In genomic region chr7:93374345-93374940, GRCh38 we compare ENCODE assay signal across 10 cellular contexts.
DNase-seq lines count a peak whose midpoint lies in the region; ATAC-seq and TF ChIP-seq lines count a peak whose summit lies in the region.
"Had no signal": no experiment of that assay in that cellular context is flagged by ENCODE, and none has a peak within 500 bp of the region (broad histone marks: within the 10 kb centered on the region; RNA-seq: fewer than 3 reads in every experiment).

No MANE protein-coding gene starts in this region.

- H3K36me3 Mint-ChIP-seq in GM23338 (ENCODE audit: low read depth), result no peaks in the 10 kb centered on the region; the same call in 2 of the 3 replicates
- no peaks in the 10 kb centered on the region for H3K36me3 Mint-ChIP-seq in activated CD8-positive, alpha-beta T cell treated with anti-CD3 and anti-CD28 coated beads for 36 hours (ENCODE audit: low read depth)
- H3K36me3 Mint-ChIP-seq in activated T-helper 17 cell treated with anti-CD3 and anti-CD28 coated beads, Interleukin-2, amount 50 U/mL, for 72 hours (ENCODE audit: low read depth), result no peaks in the 10 kb centered on the region
- H3K36me3 Mint-ChIP-seq: CD4-positive, CD25-positive, alpha-beta regulatory T cell had no signal

- H3K79me2 ChIP-seq in GM23338 (replicated peaks; ENCODE audit: insufficient read depth) (no peaks in the 10 kb centered on the region), MM.1S (ENCODE audit: low read length) (no peaks in the 10 kb centered on the region)

- H3K4me3 Mint-ChIP-seq in GM23338, result no peak overlapping the region
- no peak overlapping the region for H3K4me3 Mint-ChIP-seq in activated CD8-positive, alpha-beta T cell treated with anti-CD3 and anti-CD28 coated beads for 36 hours
- H3K4me3 Mint-ChIP-seq in activated T-helper 17 cell treated with anti-CD3 and anti-CD28 coated beads, Interleukin-2, amount 50 U/mL, for 72 hours, result no peak overlapping the region
- H3K4me3 Mint-ChIP-seq: CD4-positive, CD25-positive, alpha-beta regulatory T cell; dendritic cell treated with granulocyte-macrophage colony-stimulating factor and Interleukin-4, amounts not matched to agents 40 ng/mL and 50 ng/mL, for 4 days had no signal

- H3K4me1 ChIP-seq in GM23338 (ENCODE audit: insufficient read depth), result no peaks in the 10 kb centered on the region
- peaks cover 33% of the 10 kb centered on the region for H3K4me1 ChIP-seq in MM.1S (ENCODE audit: low read length)

- TF ChIP-seq CTCF in GM23338 (conservative IDR thresholded peaks at IDR 0.05; ENCODE audit: low read depth in 2 of 2), result peak; percentile 69 to 88
- peak; percentile 89 for TF ChIP-seq CTCF in MM.1S (IDR thresholded peaks at IDR 0.05; ENCODE audit: low read length)
- peak; percentile 63 for TF ChIP-seq CTCF in activated CD8-positive, alpha-beta T cell treated with anti-CD3 and anti-CD28 coated beads for 36 hours (IDR thresholded peaks at IDR 0.05)

- H3K27me3 ChIP-seq in GM23338 (ENCODE audit: insufficient read depth) (no peaks in the 10 kb centered on the region), MM.1S (replicated peaks; ENCODE audit: insufficient read depth, low read length) (no peaks in the 10 kb centered on the region)

- POLR2A ChIA-PET in activated CD8-positive, alpha-beta T cell treated with anti-CD3 and anti-CD28 coated beads for 36 hours (lab: Charles Lee), result no interaction called here

- H3K9me2 ChIP-seq in GM23338 (ENCODE audit: insufficient read depth) (no peaks in the 10 kb centered on the region), MM.1S (replicated peaks; ENCODE audit: insufficient read depth, low read length) (no peaks in the 10 kb centered on the region)

- peaks cover 4% of the 10 kb centered on the region; the same call in 1 of the 3 replicates for H3K9me3 Mint-ChIP-seq in GM23338
- H3K9me3 Mint-ChIP-seq in activated CD8-positive, alpha-beta T cell treated with anti-CD3 and anti-CD28 coated beads for 36 hours, result no peaks in the 10 kb centered on the region
- H3K9me3 Mint-ChIP-seq in activated T-helper 17 cell treated with anti-CD3 and anti-CD28 coated beads, Interleukin-2, amount 50 U/mL, for 72 hours, result no peaks in the 10 kb centered on the region
- H3K9me3 Mint-ChIP-seq: dendritic cell treated with granulocyte-macrophage colony-stimulating factor and Interleukin-4, amounts not matched to agents 40 ng/mL and 50 ng/mL, for 4 days had no signal

- H3K4me3 ChIP-seq in GM23338, result no peak overlapping the region
- H3K4me3 ChIP-seq in MM.1S (ENCODE audit: low read length), result 0 out of 2 replicates have a peak overlapping the region, but pooled peaks have one; percentile 8

- H3K27ac ChIP-seq in GM23338 (ENCODE audit: low read depth) (no peak overlapping the region), MM.1S (ENCODE audit: low read length) (no peak overlapping the region)

- DNase-seq in NCI-H187 treated with DMSO at 0.1 percent for 48 hours (lab: John Stamatoyannopoulos, UW) (peak; percentile 5), NCI-H187 (lab: John Stamatoyannopoulos, UW) (no peak), GM23338 (ENCODE audit: low spot score) (peak; percentile 76), MM.1S (peak; percentile 65), left lobe of liver (ENCODE audit: low spot score) (no peak), ecto neural progenitor cell (ENCODE audit: low spot score) (no peak)
- no peak for DNase-seq in activated CD8-positive, alpha-beta T cell treated with anti-CD3 and anti-CD28 coated beads for 36 hours

- H3K4me1 Mint-ChIP-seq in GM23338, result peaks cover 5% of the 10 kb centered on the region
- no peaks in the 10 kb centered on the region for H3K4me1 Mint-ChIP-seq in activated CD8-positive, alpha-beta T cell treated with anti-CD3 and anti-CD28 coated beads for 36 hours (ENCODE audit: low read depth)
- H3K4me1 Mint-ChIP-seq in activated T-helper 17 cell treated with anti-CD3 and anti-CD28 coated beads, Interleukin-2, amount 50 U/mL, for 72 hours, result no peaks in the 10 kb centered on the region
- H3K4me1 Mint-ChIP-seq: CD4-positive, CD25-positive, alpha-beta regulatory T cell had no signal

- no peak overlapping the region for H2AFZ ChIP-seq in GM23338
- H2AFZ ChIP-seq in MM.1S (ENCODE audit: low read length), result no peak overlapping the region

- H3K27me3 Mint-ChIP-seq in GM23338 (ENCODE audit: insufficient read depth, low read depth, poor library complexity), result no peaks in the 10 kb centered on the region
- H3K27me3 Mint-ChIP-seq in activated CD8-positive, alpha-beta T cell treated with anti-CD3 and anti-CD28 coated beads for 36 hours, result peaks cover 14% of the 10 kb centered on the region
- peaks cover 9% of the 10 kb centered on the region for H3K27me3 Mint-ChIP-seq in activated T-helper 17 cell treated with anti-CD3 and anti-CD28 coated beads, Interleukin-2, amount 50 U/mL, for 72 hours

- H3K27ac Mint-ChIP-seq in GM23338, result no peak overlapping the region
- no peak overlapping the region for H3K27ac Mint-ChIP-seq in activated CD8-positive, alpha-beta T cell treated with anti-CD3 and anti-CD28 coated beads for 36 hours
- H3K27ac Mint-ChIP-seq in activated T-helper 17 cell treated with anti-CD3 and anti-CD28 coated beads, Interleukin-2, amount 50 U/mL, for 72 hours, result no peak overlapping the region
- H3K27ac Mint-ChIP-seq: CD4-positive, CD25-positive, alpha-beta regulatory T cell; dendritic cell treated with granulocyte-macrophage colony-stimulating factor and Interleukin-4, amounts not matched to agents 40 ng/mL and 50 ng/mL, for 4 days had no signal

- ATAC-seq in GM23338, result peak; percentile 84
- ATAC-seq in activated CD8-positive, alpha-beta T cell treated with anti-CD3 and anti-CD28 coated beads for 36 hours, result peak; percentile 66
- ATAC-seq in left lobe of liver, result peak; percentile 79
- ATAC-seq in activated T-helper 17 cell treated with anti-CD3 and anti-CD28 coated beads, Interleukin-2, amount 50 U/mL, for 72 hours (replicated peaks), result no peak

- H3K4me2 ChIP-seq in GM23338 (no peak overlapping the region), MM.1S (ENCODE audit: low read depth, low read length) (peak overlapping the region; percentile 15; the same call in 1 of the 2 replicates)

- intact Hi-C loops in activated CD8-positive, alpha-beta T cell treated with anti-CD3 and anti-CD28 coated beads for 36 hours (cut with micrococcal nuclease), result no loop called here

- H3K9me3 ChIP-seq in MM.1S (replicated peaks; ENCODE audit: insufficient read depth, low read length), result no peaks in the 10 kb centered on the region

- no peak overlapping the region for H3K9ac ChIP-seq in MM.1S (ENCODE audit: low read length)

- H3K36me3 ChIP-seq in GM23338 (ENCODE audit: insufficient read depth) (no peaks in the 10 kb centered on the region), MM.1S (replicated peaks; ENCODE audit: insufficient read depth, low read length) (no peaks in the 10 kb centered on the region)

- H3F3A ChIP-seq in GM23338 (replicated peaks; ENCODE audit: low read depth) (no peaks in the 10 kb centered on the region), MM.1S (ENCODE audit: insufficient read depth, low read length) (peaks cover 28% of the 10 kb centered on the region)

- CTCF ChIA-PET in activated CD8-positive, alpha-beta T cell treated with anti-CD3 and anti-CD28 coated beads for 36 hours (lab: Charles Lee), result interaction anchor here (0.8 to 2.3 kb wide), 12 partner anchors 8 to 133 kb away, joined by 3 to 10 read pairs (median 4); no protein-coding TSS in a partner anchor

- H4K20me1 ChIP-seq in GM23338 (replicated peaks; ENCODE audit: insufficient read depth), result no peaks in the 10 kb centered on the region
- H4K20me1 ChIP-seq in MM.1S (ENCODE audit: insufficient read depth, low read length), result no peaks in the 10 kb centered on the region

TF ChIP-seq in GM23338, 12 proteins besides CTCF, POLR2A, EP300 and RAD21 (continues in another document):
- TF ChIP-seq EZH2phosphoT487 (IDR thresholded peaks at IDR 0.05; ENCODE audit: unreplicated experiment), result no peak

Comparison
In these comparisons a context has a peak if more than half of its experiments do, and no peak if none do; other contexts are left out.
1. DNase-seq: peak in NCI-H187 treated with DMSO at 0.1 percent for 48 hours (single experiment), GM23338 (single experiment) and MM.1S (single experiment); none in NCI-H187 (0 of 2), activated CD8-positive, alpha-beta T cell treated with anti-CD3 and anti-CD28 coated beads for 36 hours (single experiment), left lobe of liver (single experiment) and ecto neural progenitor cell (single experiment).
2. Peak in every context shown above with its lines, with median percentiles within 50 percentile points of each other: CTCF ChIP-seq.